1 cellular context compared by ENCODE assay signal in the genomic region with DNA sequence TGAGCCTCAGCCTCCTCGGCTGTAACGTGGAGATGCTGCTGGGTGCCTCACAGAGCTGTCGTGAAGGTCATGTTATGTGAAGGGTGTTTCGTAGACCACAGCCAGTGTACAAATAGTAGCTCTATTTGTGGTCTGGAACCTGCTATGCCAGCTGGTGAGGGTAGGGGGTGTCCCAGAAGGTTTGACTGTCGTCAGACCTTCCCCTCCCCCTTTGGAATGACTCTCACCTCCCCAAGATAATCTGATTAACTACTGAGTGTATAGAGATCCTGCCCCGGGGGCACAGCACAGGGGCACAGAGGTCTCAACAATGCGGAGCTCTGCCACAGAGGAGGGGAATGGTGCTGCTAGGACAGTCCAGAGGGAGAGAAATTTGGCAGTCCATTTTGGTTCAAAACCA.
TF ChIP-seq lines count a peak whose summit lies in the region.

No MANE protein-coding gene starts in this region.

TF ChIP-seq in K562, 482 proteins besides CTCF, POLR2A, EP300 and RAD21:
- TF ChIP-seq, protein P1, sequence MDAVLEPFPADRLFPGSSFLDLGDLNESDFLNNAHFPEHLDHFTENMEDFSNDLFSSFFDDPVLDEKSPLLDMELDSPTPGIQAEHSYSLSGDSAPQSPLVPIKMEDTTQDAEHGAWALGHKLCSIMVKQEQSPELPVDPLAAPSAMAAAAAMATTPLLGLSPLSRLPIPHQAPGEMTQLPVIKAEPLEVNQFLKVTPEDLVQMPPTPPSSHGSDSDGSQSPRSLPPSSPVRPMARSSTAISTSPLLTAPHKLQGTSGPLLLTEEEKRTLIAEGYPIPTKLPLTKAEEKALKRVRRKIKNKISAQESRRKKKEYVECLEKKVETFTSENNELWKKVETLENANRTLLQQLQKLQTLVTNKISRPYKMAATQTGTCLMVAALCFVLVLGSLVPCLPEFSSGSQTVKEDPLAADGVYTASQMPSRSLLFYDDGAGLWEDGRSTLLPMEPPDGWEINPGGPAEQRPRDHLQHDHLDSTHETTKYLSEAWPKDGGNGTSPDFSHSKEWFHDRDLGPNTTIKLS (IDR thresholded peaks at IDR 0.05; ENCODE audit: borderline replicate concordance, low read depth) = no peak
- TF ChIP-seq ZFP1 (CRISPR knock-in tag; IDR thresholded peaks at IDR 0.05) = no peak
- TF ChIP-seq ZNF253 (CRISPR knock-in tag; conservative IDR thresholded peaks at IDR 0.05) = no peak
- TF ChIP-seq, protein P2, sequence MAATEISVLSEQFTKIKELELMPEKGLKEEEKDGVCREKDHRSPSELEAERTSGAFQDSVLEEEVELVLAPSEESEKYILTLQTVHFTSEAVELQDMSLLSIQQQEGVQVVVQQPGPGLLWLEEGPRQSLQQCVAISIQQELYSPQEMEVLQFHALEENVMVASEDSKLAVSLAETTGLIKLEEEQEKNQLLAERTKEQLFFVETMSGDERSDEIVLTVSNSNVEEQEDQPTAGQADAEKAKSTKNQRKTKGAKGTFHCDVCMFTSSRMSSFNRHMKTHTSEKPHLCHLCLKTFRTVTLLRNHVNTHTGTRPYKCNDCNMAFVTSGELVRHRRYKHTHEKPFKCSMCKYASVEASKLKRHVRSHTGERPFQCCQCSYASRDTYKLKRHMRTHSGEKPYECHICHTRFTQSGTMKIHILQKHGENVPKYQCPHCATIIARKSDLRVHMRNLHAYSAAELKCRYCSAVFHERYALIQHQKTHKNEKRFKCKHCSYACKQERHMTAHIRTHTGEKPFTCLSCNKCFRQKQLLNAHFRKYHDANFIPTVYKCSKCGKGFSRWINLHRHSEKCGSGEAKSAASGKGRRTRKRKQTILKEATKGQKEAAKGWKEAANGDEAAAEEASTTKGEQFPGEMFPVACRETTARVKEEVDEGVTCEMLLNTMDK (IDR thresholded peaks at IDR 0.05; ENCODE audit: borderline replicate concordance, insufficient read depth, low read depth, low read length, poor library complexity, severe bottlenecking) = no peak
- TF ChIP-seq, protein P3, sequence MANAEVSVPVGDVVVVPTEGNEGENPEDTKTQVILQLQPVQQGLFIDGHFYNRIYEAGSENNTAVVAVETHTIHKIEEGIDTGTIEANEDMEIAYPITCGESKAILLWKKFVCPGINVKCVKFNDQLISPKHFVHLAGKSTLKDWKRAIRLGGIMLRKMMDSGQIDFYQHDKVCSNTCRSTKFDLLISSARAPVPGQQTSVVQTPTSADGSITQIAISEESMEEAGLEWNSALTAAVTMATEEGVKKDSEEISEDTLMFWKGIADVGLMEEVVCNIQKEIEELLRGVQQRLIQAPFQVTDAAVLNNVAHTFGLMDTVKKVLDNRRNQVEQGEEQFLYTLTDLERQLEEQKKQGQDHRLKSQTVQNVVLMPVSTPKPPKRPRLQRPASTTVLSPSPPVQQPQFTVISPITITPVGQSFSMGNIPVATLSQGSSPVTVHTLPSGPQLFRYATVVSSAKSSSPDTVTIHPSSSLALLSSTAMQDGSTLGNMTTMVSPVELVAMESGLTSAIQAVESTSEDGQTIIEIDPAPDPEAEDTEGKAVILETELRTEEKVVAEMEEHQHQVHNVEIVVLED (CRISPR knock-in tag; IDR thresholded peaks at IDR 0.05) = no peak
- TF ChIP-seq ZNF76 (CRISPR knock-in tag; IDR thresholded peaks at IDR 0.05; ENCODE audit: borderline replicate concordance) = no peak
- TF ChIP-seq EGR1 (conservative IDR thresholded peaks at IDR 0.05) = no peak
- TF ChIP-seq ZFX (CRISPR knock-in tag; IDR thresholded peaks at IDR 0.05) = no peak
- TF ChIP-seq, protein P4, sequence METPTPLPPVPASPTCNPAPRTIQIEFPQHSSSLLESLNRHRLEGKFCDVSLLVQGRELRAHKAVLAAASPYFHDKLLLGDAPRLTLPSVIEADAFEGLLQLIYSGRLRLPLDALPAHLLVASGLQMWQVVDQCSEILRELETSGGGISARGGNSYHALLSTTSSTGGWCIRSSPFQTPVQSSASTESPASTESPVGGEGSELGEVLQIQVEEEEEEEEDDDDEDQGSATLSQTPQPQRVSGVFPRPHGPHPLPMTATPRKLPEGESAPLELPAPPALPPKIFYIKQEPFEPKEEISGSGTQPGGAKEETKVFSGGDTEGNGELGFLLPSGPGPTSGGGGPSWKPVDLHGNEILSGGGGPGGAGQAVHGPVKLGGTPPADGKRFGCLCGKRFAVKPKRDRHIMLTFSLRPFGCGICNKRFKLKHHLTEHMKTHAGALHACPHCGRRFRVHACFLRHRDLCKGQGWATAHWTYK (CRISPR knock-in tag; IDR thresholded peaks at IDR 0.05) = no peak
